Comparison of ENCODE assay signal across 18 cellular contexts in the genomic region with DNA sequence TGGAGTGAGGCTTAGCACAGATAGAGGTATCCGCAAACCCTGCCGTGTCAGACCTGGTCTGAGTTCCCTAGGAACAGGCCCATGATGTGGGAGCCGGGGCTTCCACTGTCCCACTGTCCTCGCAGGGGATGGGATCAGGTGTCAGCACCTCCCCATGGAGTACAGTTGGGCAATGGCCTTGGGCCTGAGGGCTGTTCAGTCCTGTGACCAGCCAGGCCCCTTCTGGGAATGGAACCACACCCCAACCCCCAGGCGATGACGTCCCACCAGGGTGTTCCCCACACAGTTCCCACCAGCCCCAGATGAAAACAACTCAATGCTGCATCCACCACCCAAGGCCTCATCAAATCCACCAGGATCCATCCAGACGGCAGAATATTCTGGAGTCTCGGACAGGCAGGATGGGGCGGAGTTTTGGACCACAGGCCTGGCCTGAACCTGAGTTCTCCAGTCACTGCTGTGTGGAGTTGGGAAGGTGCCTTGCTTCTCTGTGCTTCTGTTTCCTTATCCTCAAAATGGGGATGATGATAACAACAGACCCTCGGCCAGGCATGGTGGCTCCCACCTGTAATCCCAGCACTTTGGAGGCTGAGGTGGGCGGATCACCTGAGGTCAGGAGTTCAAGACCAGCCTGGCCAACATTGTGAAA.
DNase-seq lines count a peak whose midpoint lies in the region; ATAC-seq and TF ChIP-seq lines count a peak whose summit lies in the region.
"Had no signal": no experiment of that assay in that cellular context is flagged by ENCODE, and none has a peak within 500 bp of the region (broad histone marks: within the 10 kb centered on the region; RNA-seq: fewer than 3 reads in every experiment).

No MANE protein-coding gene starts in this region.

- H2BK15ac ChIP-seq in IMR-90 (ENCODE audit: low read depth, low read length): no peak overlapping the region

- 0 out of 2 replicates have a peak, but pooled peaks cover 3% of the 10 kb centered on the region for H3K9me1 ChIP-seq in IMR-90 (ENCODE audit: insufficient read depth, low read length)

- H3K4me1 ChIP-seq in BLaER1 (peaks cover 61% of the 10 kb centered on the region), IMR-90 (ENCODE audit: control insufficient read depth, insufficient read depth, low read length) (peaks cover 18% of the 10 kb centered on the region), endodermal cell (ENCODE audit: control insufficient read depth, insufficient read depth, low read length) (peaks cover 3% of the 10 kb centered on the region)
- H3K4me1 ChIP-seq: HAP-1 had no signal

- no peak overlapping the region for H3K4ac ChIP-seq in IMR-90 (ENCODE audit: low read depth, low read length)

- H2BK5ac ChIP-seq in IMR-90 (ENCODE audit: low read depth, low read length, poor library complexity, severe bottlenecking): no peak overlapping the region

- no peak overlapping the region for H2AK9ac ChIP-seq in IMR-90 (replicated peaks; ENCODE audit: low read depth, low read length, poor library complexity)

- H4K91ac ChIP-seq in IMR-90 (ENCODE audit: insufficient read depth, low read depth, low read length): no peak overlapping the region

- H3K4me3 Mint-ChIP-seq in endodermal cell (no peak overlapping the region), nephron (no peak overlapping the region)
- H3K4me3 Mint-ChIP-seq: T-helper 17 cell had no signal

- no peaks in the 10 kb centered on the region for H3K36me3 ChIP-seq in BLaER1
- H3K36me3 ChIP-seq in IMR-90 (ENCODE audit: control insufficient read depth, insufficient read depth, low read length): no peaks in the 10 kb centered on the region
- no peaks in the 10 kb centered on the region for H3K36me3 ChIP-seq in endodermal cell (ENCODE audit: control insufficient read depth, insufficient read depth, low read length)
- H3K36me3 ChIP-seq: BE2C, HAP-1 had no signal

- CTCF ChIA-PET in IMR-90 (lab: Yijun Ruan, JAX): no interaction called here

- H3K79me1 ChIP-seq in IMR-90 (ENCODE audit: low read depth in 1 of 2, low read length in 2 of 2): no peaks in the 10 kb centered on the region

- H3K9ac ChIP-seq in BLaER1 (no peak overlapping the region), IMR-90 (ENCODE audit: low read depth, low read length) (no peak overlapping the region), endodermal cell (ENCODE audit: extremely low read depth, low read length, poor library complexity, severe bottlenecking) (no peak overlapping the region)

- no peaks in the 10 kb centered on the region for H3K27me3 Mint-ChIP-seq in endodermal cell (ENCODE audit: insufficient read depth)
- H3K27me3 Mint-ChIP-seq in nephron (ENCODE audit: low read depth): no peaks in the 10 kb centered on the region

- no peak overlapping the region for H3K23ac ChIP-seq in IMR-90 (ENCODE audit: low read depth, low read length)

- H3K4me1 Mint-ChIP-seq in endodermal cell (peaks cover 5% of the 10 kb centered on the region), nephron (peaks cover 46% of the 10 kb centered on the region)

- no peak overlapping the region for H3K56ac ChIP-seq in IMR-90 (ENCODE audit: extremely low read depth, insufficient read depth, low read length)

- no peak for ATAC-seq in IMR-90 (ENCODE audit: low read depth)
- ATAC-seq: T-helper 17 cell had no signal

- TF ChIP-seq CTCF in IMR-90 (conservative IDR thresholded peaks at IDR 0.05; ENCODE audit: low read depth, low read length): no peak
- TF ChIP-seq CTCF in endodermal cell (conservative IDR thresholded peaks at IDR 0.05): no peak
- TF ChIP-seq CTCF in nephron (IDR thresholded peaks at IDR 0.05; ENCODE audit: unreplicated experiment in 3 of 3): no peak
- no peak for TF ChIP-seq CTCF in GM20000 (IDR thresholded peaks at IDR 0.05; ENCODE audit: extremely low read depth, missing control alignments)

- BruUV-seq in IMR-90 (replicated peaks; lab: Mats Ljungman, UMichigan): no TSS peak

- WGBS in IMR-90 (ENCODE audit: extremely low coverage in 2 of 2, insufficient read length in 1 of 2), 2 experiments: 90% methylated on average over 3 of the region's 11 CpGs; no CpG with 5 or more reads in 1 of the 2 experiments
- 91 to 95% methylated on average over 7 to 11 of the region's 11 CpGs for WGBS in endodermal cell (ENCODE audit: insufficient coverage in 1 of 2, insufficient read length in 1 of 2), 2 experiments

- 0 out of 2 replicates have a peak overlapping the region, but pooled peaks have one; percentile 27 for H3K27ac ChIP-seq in BLaER1
- H3K27ac ChIP-seq in IMR-90 (ENCODE audit: insufficient read depth, low read length): no peak overlapping the region
- no peak overlapping the region for H3K27ac ChIP-seq in endodermal cell (ENCODE audit: low read depth, low read length)
- H3K27ac ChIP-seq: PC-9 had no signal

- POLR2A ChIA-PET in IMR-90 (lab: Charles Lee; ENCODE audit: unreplicated experiment): no interaction called here

- H4K8ac ChIP-seq in IMR-90 (ENCODE audit: low read depth in 2 of 2, low read length in 2 of 2): no peak overlapping the region

- intact Hi-C loops in IMR-90 (cut with micrococcal nuclease): no loop called here

- peak overlapping the region; percentile 75; the same call in 1 of the 2 replicates for H2AK5ac ChIP-seq in IMR-90 (ENCODE audit: low read depth, low read length)

- no peak for TF ChIP-seq POLR2A in IMR-90 (IDR thresholded peaks at IDR 0.05; ENCODE audit: low read depth, low read length)

- H4K5ac ChIP-seq in IMR-90 (ENCODE audit: low read depth, low read length): no peak overlapping the region

- no peak overlapping the region for H3K27ac Mint-ChIP-seq in endodermal cell
- peak overlapping the region; percentile 40 to 58 (median 51) for H3K27ac Mint-ChIP-seq in nephron
- H3K27ac Mint-ChIP-seq: T-helper 17 cell had no signal

- in situ Hi-C loops in IMR-90 (cut with MboI; ENCODE audit: low sequenced_read_pairs): no loop called here

- no peaks in the 10 kb centered on the region for H3K27me3 ChIP-seq in BLaER1
- H3K27me3 ChIP-seq in IMR-90 (ENCODE audit: control insufficient read depth, insufficient read depth, low read length): no peaks in the 10 kb centered on the region
- no peaks in the 10 kb centered on the region for H3K27me3 ChIP-seq in endodermal cell (ENCODE audit: control insufficient read depth, insufficient read depth, low read length, poor library complexity, severe bottlenecking)
- H3K27me3 ChIP-seq: BE2C had no signal

- no peak overlapping the region for H2BK20ac ChIP-seq in IMR-90 (ENCODE audit: low read depth, low read length)

- dilution Hi-C loops in IMR-90 (cut with HindIII; ENCODE audit: low sequenced_read_pairs, unreplicated experiment): no loop called here

- no peak overlapping the region for H3K4me2 ChIP-seq in BLaER1
- no peak overlapping the region for H3K4me2 ChIP-seq in IMR-90 (ENCODE audit: low read depth, low read length)
- H3K4me2 ChIP-seq: PC-9 had no signal

- TF ChIP-seq RAD21 in IMR-90 (IDR thresholded peaks at IDR 0.05; ENCODE audit: low read length): no peak

- H4K20me1 ChIP-seq in BLaER1 (no peaks in the 10 kb centered on the region), IMR-90 (ENCODE audit: insufficient read depth, low read length) (no peaks in the 10 kb centered on the region)

- DNase-seq in IMR-90 (no peak), endodermal cell (peak; percentile 44), NCI-H2029 treated with DMSO at 0.1 percent for 48 hours (lab: John Stamatoyannopoulos, UW) (no peak), RPMI8226 (no peak), GM20000 (ENCODE audit: low spot score) (no peak), NCI-H226 (no peak)
- DNase-seq: BE2C, DMS153, NCI-H146, NCI-H345, NCI-H69, SHP77 treated with DMSO at 0.1 percent for 48 hours, T-helper 17 cell had no signal

- H3K4me3 ChIP-seq in BLaER1: no peak overlapping the region
- no peak overlapping the region for H3K4me3 ChIP-seq in IMR-90 (ENCODE audit: insufficient read depth, low read depth, low read length)
- no peak overlapping the region for H3K4me3 ChIP-seq in endodermal cell (ENCODE audit: low read length)
- H3K4me3 ChIP-seq: HAP-1, PC-9 had no signal

- H3K18ac ChIP-seq in IMR-90 (ENCODE audit: low read depth, low read length): no peak overlapping the region

- H3K36me3 Mint-ChIP-seq in endodermal cell (ENCODE audit: low read depth) (no peaks in the 10 kb centered on the region), nephron (ENCODE audit: low read depth) (no peaks in the 10 kb centered on the region)
- H3K36me3 Mint-ChIP-seq: IgD-negative memory B cell had no signal

- H3K9me3 Mint-ChIP-seq in endodermal cell: peaks cover 3% of the 10 kb centered on the region
- H3K9me3 Mint-ChIP-seq in nephron: no peaks in the 10 kb centered on the region
- H3K9me3 Mint-ChIP-seq: IgD-negative memory B cell had no signal

- no peak overlapping the region for H3K14ac ChIP-seq in IMR-90 (replicated peaks; ENCODE audit: low read depth, low read length)

- H3K9me3 ChIP-seq in BLaER1 (no peaks in the 10 kb centered on the region), IMR-90 (ENCODE audit: control insufficient read depth, insufficient read depth, low read length) (no peaks in the 10 kb centered on the region), endodermal cell (ENCODE audit: control insufficient read depth, low read length) (no peaks in the 10 kb centered on the region)
- H3K9me3 ChIP-seq: BE2C, HAP-1 had no signal

- no peak overlapping the region for H2AFZ ChIP-seq in IMR-90 (replicated peaks; ENCODE audit: low read length, poor library complexity)
- H2AFZ ChIP-seq: PC-9 had no signal

- H2BK120ac ChIP-seq in IMR-90 (ENCODE audit: low read depth, low read length): no peak overlapping the region

TF ChIP-seq in IMR-90, 13 proteins besides CTCF, POLR2A, EP300 and RAD21 (continues in another document):
- TF ChIP-seq, protein P1, sequence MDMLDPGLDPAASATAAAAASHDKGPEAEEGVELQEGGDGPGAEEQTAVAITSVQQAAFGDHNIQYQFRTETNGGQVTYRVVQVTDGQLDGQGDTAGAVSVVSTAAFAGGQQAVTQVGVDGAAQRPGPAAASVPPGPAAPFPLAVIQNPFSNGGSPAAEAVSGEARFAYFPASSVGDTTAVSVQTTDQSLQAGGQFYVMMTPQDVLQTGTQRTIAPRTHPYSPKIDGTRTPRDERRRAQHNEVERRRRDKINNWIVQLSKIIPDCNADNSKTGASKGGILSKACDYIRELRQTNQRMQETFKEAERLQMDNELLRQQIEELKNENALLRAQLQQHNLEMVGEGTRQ (IDR thresholded peaks at IDR 0.05; ENCODE audit: low read depth, low read length): no peak
- no peak for TF ChIP-seq SMC3 (IDR thresholded peaks at IDR 0.05; ENCODE audit: low read depth, low read length)
- no peak for TF ChIP-seq CEBPB (IDR thresholded peaks at IDR 0.05; ENCODE audit: low read depth, low read length)
- TF ChIP-seq RCOR1 (IDR thresholded peaks at IDR 0.05; ENCODE audit: insufficient replicate concordance, low read length): no peak
- no peak for TF ChIP-seq BHLHE40 (IDR thresholded peaks at IDR 0.05; ENCODE audit: low read depth, low read length)
- no peak for TF ChIP-seq RFX5 (IDR thresholded peaks at IDR 0.05; ENCODE audit: low read depth, low read length)
- no peak for TF ChIP-seq CHD1 (IDR thresholded peaks at IDR 0.05; ENCODE audit: low read depth, low read length)
- no peak for TF ChIP-seq FOS (IDR thresholded peaks at IDR 0.05; ENCODE audit: low read depth, low read length)
